Comparison of ENCODE assay signal across 1 cellular context in genomic region chr6:2768696-2769095, GRCh38.
TF ChIP-seq lines count a peak whose summit lies in the region.

No MANE protein-coding gene starts in this region.

TF ChIP-seq in WTC11, 78 proteins besides CTCF, POLR2A, EP300 and RAD21 (continued from another document):
- TF ChIP-seq ZNF512 (CRISPR knock-in tag; IDR thresholded peaks at IDR 0.05; ENCODE audit: borderline replicate concordance) (no peak), SMAD3 (CRISPR knock-in tag; IDR thresholded peaks at IDR 0.05; ENCODE audit: borderline replicate concordance) (no peak), PRDM15 (CRISPR knock-in tag; IDR thresholded peaks at IDR 0.05) (no peak), MLX (CRISPR knock-in tag; IDR thresholded peaks at IDR 0.05) (no peak), RELA (CRISPR knock-in tag; IDR thresholded peaks at IDR 0.05; ENCODE audit: borderline replicate concordance) (no peak), CBFB (CRISPR knock-in tag; IDR thresholded peaks at IDR 0.05; ENCODE audit: low read depth) (no peak), NFATC4 (CRISPR knock-in tag; IDR thresholded peaks at IDR 0.05) (no peak)
